In the genomic region with DNA sequence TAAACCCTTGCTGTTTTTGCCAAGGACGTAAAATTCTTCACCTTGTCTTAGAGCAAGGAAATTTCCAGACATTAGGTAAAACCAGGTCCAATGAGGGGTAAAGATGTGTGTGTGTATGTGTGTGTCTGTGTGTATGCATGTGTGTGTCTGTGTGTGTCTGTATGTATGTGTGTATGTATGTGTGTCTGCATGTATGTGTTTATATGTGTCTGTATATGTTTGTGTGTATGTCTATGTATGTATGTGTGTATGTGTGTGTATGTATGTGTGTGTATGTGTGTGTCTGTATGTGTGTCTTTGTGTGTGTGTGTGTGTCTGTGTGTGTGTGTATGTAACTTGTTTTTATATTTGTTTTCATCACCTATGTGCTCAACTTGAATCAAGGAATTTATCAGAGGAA, we compare ENCODE assay signal across 2 cellular contexts.
TF ChIP-seq lines count a peak whose summit lies in the region.

No MANE protein-coding gene starts in this region.

TF ChIP-seq in HepG2, 621 proteins besides CTCF, POLR2A, EP300 and RAD21:
- TF ChIP-seq RAD51 (IDR thresholded peaks at IDR 0.05; ENCODE audit: borderline replicate concordance) (0 out of 2 replicates have a peak, but pooled peaks have one; percentile 20), ZNF207 (IDR thresholded peaks at IDR 0.05; ENCODE audit: borderline replicate concordance) (peak; percentile 79; the same call in 1 of the 2 replicates), FOXA1 (IDR thresholded peaks at IDR 0.05) (peak; percentile 55; the same call in 1 of the 2 replicates), FOXA1 (CRISPR knock-in tag; IDR thresholded peaks at IDR 0.05) (no peak), ATM (IDR thresholded peaks at IDR 0.05; ENCODE audit: borderline replicate concordance) (peak; percentile 66; the same call in 1 of the 2 replicates), ZNF382 (CRISPR knock-in tag; IDR thresholded peaks at IDR 0.05; ENCODE audit: borderline replicate concordance) (no peak), FOXP1 (IDR thresholded peaks at IDR 0.05) (peak; percentile 52; the same call in 1 of the 2 replicates), FOXP1 (CRISPR knock-in tag; IDR thresholded peaks at IDR 0.05) (no peak), IKZF1 (IDR thresholded peaks at IDR 0.05) (peak; percentile 74; the same call in 1 of the 2 replicates), ZNF282 (IDR thresholded peaks at IDR 0.05; ENCODE audit: partially characterized antibody) (peak; percentile 70), MAF1 (CRISPR knock-in tag; IDR thresholded peaks at IDR 0.05; ENCODE audit: borderline replicate concordance) (no peak), NONO (IDR thresholded peaks at IDR 0.05) (peak; percentile 92; the same call in 1 of the 2 replicates), NONO (CRISPR knock-in tag; conservative IDR thresholded peaks at IDR 0.05) (no peak), ZNF292 (CRISPR knock-in tag; IDR thresholded peaks at IDR 0.05; ENCODE audit: borderline replicate concordance, low read depth) (no peak), SOX6 (IDR thresholded peaks at IDR 0.05) (0 out of 2 replicates have a peak, but pooled peaks have one; percentile 38), SOX6 (CRISPR knock-in tag; IDR thresholded peaks at IDR 0.05) (no peak), JUNB (CRISPR knock-in tag; IDR thresholded peaks at IDR 0.05; ENCODE audit: borderline replicate concordance) (0 out of 2 replicates have a peak, but pooled peaks have one; percentile 34)
TF ChIP-seq in HepG2: peak in this region for 10.

TF ChIP-seq in K562, 482 proteins besides CTCF, POLR2A, EP300 and RAD21 (continued from another document):
- TF ChIP-seq CBX8 (IDR thresholded peaks at IDR 0.05; ENCODE audit: borderline replicate concordance, extremely low read depth, low read depth, low read length, poor library complexity, severe bottlenecking) (no peak), NR2C1 (IDR thresholded peaks at IDR 0.05) (no peak), NR2C1 (tag; IDR thresholded peaks at IDR 0.05) (no peak), OTX1 (CRISPR knock-in tag; IDR thresholded peaks at IDR 0.05) (0 out of 2 replicates have a peak, but pooled peaks have one; percentile 30), XRCC4 (IDR thresholded peaks at IDR 0.05; ENCODE audit: extremely low read depth, insufficient read depth, insufficient read length) (no peak)
